In the genomic region with DNA sequence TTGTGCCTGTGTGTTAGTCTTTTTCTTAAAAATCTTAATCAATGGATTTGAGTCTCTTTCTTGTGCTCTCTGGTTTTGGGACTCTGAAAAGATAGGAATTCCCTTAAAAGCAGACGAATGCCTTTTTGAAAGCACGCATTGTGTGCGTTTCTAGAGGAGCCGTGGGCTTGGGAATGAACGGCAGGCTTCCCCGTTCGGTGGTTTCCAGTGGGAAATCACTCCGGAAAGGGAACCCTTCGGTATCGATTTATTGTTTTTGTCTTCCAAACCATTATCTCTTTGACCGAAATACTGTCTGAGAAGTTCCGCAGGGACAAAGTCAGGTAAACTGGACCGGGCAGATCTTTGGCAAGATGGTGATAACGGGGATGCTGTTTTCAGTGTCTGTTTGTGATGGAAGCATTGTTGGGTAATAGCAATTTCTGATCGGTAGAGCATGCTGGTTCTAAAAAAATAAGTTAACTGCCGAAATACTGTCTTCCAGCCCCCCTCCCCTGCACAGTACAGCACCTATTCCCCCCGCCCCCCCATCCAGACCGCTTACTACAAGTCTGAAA, we compare ENCODE assay signal across 8 cellular contexts. TPM values are rescaled to one million over a fixed set of nuclear protein-coding genes. Genes with fewer than 3 reads are reported as not detected.
A peak's percentile ranks its signal among the peaks of the same experiment; 100 is the strongest.
DNase-seq lines count a peak whose midpoint lies in the region; ATAC-seq lines count a peak whose summit lies in the region.

No MANE protein-coding gene starts in this region.

- peak overlapping the region; percentile 70 for H3K4me3 ChIP-seq in iPS-18a (ENCODE audit: low read length)

- H3K36me3 ChIP-seq in iPS-18a (ENCODE audit: control insufficient read depth, low read depth, low read length), result no peaks in the 10 kb centered on the region

- no peaks in the 10 kb centered on the region for H3K9me3 Mint-ChIP-seq in activated naive CD4-positive, alpha-beta T cell treated with anti-CD3 and anti-CD28 coated beads for 36 hours
- H3K9me3 Mint-ChIP-seq in activated CD4-positive, alpha-beta memory T cell treated with anti-CD3 and anti-CD28 coated beads, Interleukin-2, amount 10 ng/mL, durations not matched to agents 7 days and 5 days, result no peaks in the 10 kb centered on the region
- no peaks in the 10 kb centered on the region for H3K9me3 Mint-ChIP-seq in stimulated activated naive CD8-positive, alpha-beta T cell treated with anti-CD3 and anti-CD28 coated beads, Interleukin-15, amount 100 ng/mL, for 72 hours
- H3K9me3 Mint-ChIP-seq in activated naive CD4-positive, alpha-beta T cell treated with anti-CD3 and anti-CD28 coated beads, Interleukin-2, amount 50 U/mL, for 72 hours, result no peaks in the 10 kb centered on the region

- peaks cover 25% of the 10 kb centered on the region for H3K4me1 ChIP-seq in iPS-18a (ENCODE audit: control insufficient read depth, low read depth, low read length)

- POLR2A ChIA-PET in activated CD4-positive, alpha-beta memory T cell treated with anti-CD3 and anti-CD28 coated beads, Interleukin-2, amount 10 ng/mL, durations not matched to agents 7 days and 5 days (lab: Charles Lee), result interaction anchor here (0.7 to 3.2 kb wide), 6 partner anchors 9 to 79 kb away, joined by 3 to 43 read pairs (median 6); no protein-coding TSS in a partner anchor

- H3K27me3 Mint-ChIP-seq in activated naive CD4-positive, alpha-beta T cell treated with anti-CD3 and anti-CD28 coated beads for 36 hours (ENCODE audit: low read depth), result peaks cover 23% of the 10 kb centered on the region
- H3K27me3 Mint-ChIP-seq in activated CD4-positive, alpha-beta memory T cell treated with anti-CD3 and anti-CD28 coated beads, Interleukin-2, amount 10 ng/mL, durations not matched to agents 7 days and 5 days, result peaks cover 28% of the 10 kb centered on the region
- H3K27me3 Mint-ChIP-seq in stimulated activated naive CD8-positive, alpha-beta T cell treated with anti-CD3 and anti-CD28 coated beads, Interleukin-15, amount 100 ng/mL, for 72 hours, result peaks cover 25% of the 10 kb centered on the region

- intact Hi-C loops in activated naive CD4-positive, alpha-beta T cell treated with anti-CD3 and anti-CD28 coated beads for 36 hours (cut with micrococcal nuclease), result loop anchor here (5.0 kb wide), 1 partner anchor 706 kb away; no protein-coding TSS in a partner anchor

- no peaks in the 10 kb centered on the region for H3K9me3 ChIP-seq in iPS-18a (ENCODE audit: control insufficient read depth, low read depth, low read length)

- CTCF ChIA-PET in activated naive CD4-positive, alpha-beta T cell treated with anti-CD3 and anti-CD28 coated beads for 36 hours (lab: Charles Lee), result interaction anchor here (1.0 kb wide), 2 partner anchors 205 to 212 kb away, joined by 3 read pairs; no protein-coding TSS in a partner anchor
- CTCF ChIA-PET in activated CD4-positive, alpha-beta memory T cell treated with anti-CD3 and anti-CD28 coated beads, Interleukin-2, amount 10 ng/mL, durations not matched to agents 7 days and 5 days (lab: Charles Lee), result interaction anchor here (0.8 to 1.7 kb wide), 4 partner anchors 43 to 292 kb away, joined by 3 to 8 read pairs (median 4); no protein-coding TSS in a partner anchor

- no peak overlapping the region for H3K27ac Mint-ChIP-seq in activated naive CD4-positive, alpha-beta T cell treated with anti-CD3 and anti-CD28 coated beads for 36 hours
- H3K27ac Mint-ChIP-seq in activated CD4-positive, alpha-beta memory T cell treated with anti-CD3 and anti-CD28 coated beads, Interleukin-2, amount 10 ng/mL, durations not matched to agents 7 days and 5 days, result peak overlapping the region; percentile 24
- H3K27ac Mint-ChIP-seq in stimulated activated naive CD8-positive, alpha-beta T cell treated with anti-CD3 and anti-CD28 coated beads, Interleukin-15, amount 100 ng/mL, for 72 hours, result peak overlapping the region in 1 of 2 donors; percentile 93
- no peak overlapping the region for H3K27ac Mint-ChIP-seq in activated naive CD4-positive, alpha-beta T cell treated with anti-CD3 and anti-CD28 coated beads, Interleukin-2, amount 50 U/mL, for 72 hours

- no peak overlapping the region for H3K27ac ChIP-seq in iPS-18a (ENCODE audit: low read length)

- peak overlapping the region; percentile 26 for H3K9ac ChIP-seq in iPS-18a (ENCODE audit: low read length)

- peak overlapping the region; percentile 70 for H3K4me3 Mint-ChIP-seq in activated naive CD4-positive, alpha-beta T cell treated with anti-CD3 and anti-CD28 coated beads for 36 hours
- no peak overlapping the region for H3K4me3 Mint-ChIP-seq in activated CD4-positive, alpha-beta memory T cell treated with anti-CD3 and anti-CD28 coated beads, Interleukin-2, amount 10 ng/mL, durations not matched to agents 7 days and 5 days
- peak overlapping the region; percentile 79 to 88 for H3K4me3 Mint-ChIP-seq in stimulated activated naive CD8-positive, alpha-beta T cell treated with anti-CD3 and anti-CD28 coated beads, Interleukin-15, amount 100 ng/mL, for 72 hours

- no peaks in the 10 kb centered on the region for H3K36me3 Mint-ChIP-seq in activated naive CD4-positive, alpha-beta T cell treated with anti-CD3 and anti-CD28 coated beads for 36 hours (ENCODE audit: low read depth)
- no peaks in the 10 kb centered on the region for H3K36me3 Mint-ChIP-seq in activated CD4-positive, alpha-beta memory T cell treated with anti-CD3 and anti-CD28 coated beads, Interleukin-2, amount 10 ng/mL, durations not matched to agents 7 days and 5 days (ENCODE audit: low read depth)
- peaks cover 4 to 6% of the 10 kb centered on the region in 2 donors for H3K36me3 Mint-ChIP-seq in activated naive CD4-positive, alpha-beta T cell treated with anti-CD3 and anti-CD28 coated beads, Interleukin-2, amount 50 U/mL, for 72 hours

- H3K27me3 ChIP-seq in iPS-18a (ENCODE audit: control insufficient read depth, insufficient read depth, low read length), result peaks cover 15% of the 10 kb centered on the region

- peaks cover 7% of the 10 kb centered on the region for H3K4me1 Mint-ChIP-seq in activated naive CD4-positive, alpha-beta T cell treated with anti-CD3 and anti-CD28 coated beads for 36 hours (ENCODE audit: low read depth)
- peaks cover 18% of the 10 kb centered on the region for H3K4me1 Mint-ChIP-seq in activated CD4-positive, alpha-beta memory T cell treated with anti-CD3 and anti-CD28 coated beads, Interleukin-2, amount 10 ng/mL, durations not matched to agents 7 days and 5 days
- H3K4me1 Mint-ChIP-seq in stimulated activated naive CD8-positive, alpha-beta T cell treated with anti-CD3 and anti-CD28 coated beads, Interleukin-15, amount 100 ng/mL, for 72 hours, result no peaks in the 10 kb centered on the region

- ATAC-seq in stimulated activated naive CD8-positive, alpha-beta T cell treated with anti-CD3 and anti-CD28 coated beads, Interleukin-15, amount 100 ng/mL, for 72 hours, result no peak
- ATAC-seq in HG02938 (IDR thresholded peaks at IDR 0.05; ENCODE audit: unreplicated experiment), result no peak
- ATAC-seq in activated naive CD4-positive, alpha-beta T cell treated with anti-CD3 and anti-CD28 coated beads, Interleukin-2, amount 50 U/mL, for 72 hours, result no peak

- DNase-seq in activated naive CD4-positive, alpha-beta T cell treated with anti-CD3 and anti-CD28 coated beads for 36 hours, result no peak
- no peak for DNase-seq in activated naive CD4-positive, alpha-beta T cell treated with Interleukin-2 at 50 U/mL for 16 hours
- no peak for DNase-seq in activated CD4-positive, alpha-beta memory T cell treated with anti-CD3 and anti-CD28 coated beads, Interleukin-2, amount 10 ng/mL, durations not matched to agents 7 days and 5 days
- no peak for DNase-seq in stimulated activated naive CD8-positive, alpha-beta T cell treated with anti-CD3 and anti-CD28 coated beads, Interleukin-15, amount 100 ng/mL, for 72 hours
- no peak for DNase-seq in ureter (ENCODE audit: low spot score)
- no peak for DNase-seq in activated naive CD4-positive, alpha-beta T cell treated with anti-CD3 and anti-CD28 coated beads, Interleukin-2, amount 50 U/mL, for 72 hours (ENCODE audit: low spot score in 2 of 2)

RNA-seq across cellular contexts. Expression of a gene that starts 0.4 kb away (rescaled TPM):
- 1 to 10 TPM in 1 of 2 experiments, under 1 TPM in 1; 0.74 to 1.4 TPM for total RNA-seq in activated naive CD4-positive, alpha-beta T cell treated with anti-CD3 and anti-CD28 coated beads for 36 hours
- 10 to 100 TPM; 15.8 to 18.2 TPM for total RNA-seq in activated CD4-positive, alpha-beta memory T cell treated with anti-CD3 and anti-CD28 coated beads, Interleukin-2, amount 10 ng/mL, durations not matched to agents 7 days and 5 days
- total RNA-seq in ureter, result 51.0 TPM
- total RNA-seq in activated naive CD4-positive, alpha-beta T cell treated with anti-CD3 and anti-CD28 coated beads, Interleukin-2, amount 50 U/mL, for 72 hours, result 1 to 10 TPM; 1.2 to 2.7 TPM

Comparison
In these comparisons a context has a peak if more than half of its experiments do, and no peak if none do; other contexts are left out.
1. RNA of a gene that starts 0.4 kb away (total RNA-seq): 51.0 TPM in ureter (single experiment) and 15.8 to 18.2 TPM in activated CD4-positive, alpha-beta memory T cell treated with anti-CD3 and anti-CD28 coated beads, Interleukin-2, amount 10 ng/mL, durations not matched to agents 7 days and 5 days; 1.2 to 2.7 TPM in activated naive CD4-positive, alpha-beta T cell treated with anti-CD3 and anti-CD28 coated beads, Interleukin-2, amount 50 U/mL, for 72 hours and 0.74 to 1.4 TPM in activated naive CD4-positive, alpha-beta T cell treated with anti-CD3 and anti-CD28 coated beads for 36 hours; every median in the first group is over 4 times any median in the second.